1 cellular context compared by ENCODE assay signal in genomic region chr13:49956131-49956530, GRCh38.
TF ChIP-seq lines count a peak whose summit lies in the region.

No MANE protein-coding gene starts in this region.

TF ChIP-seq in K562, 482 proteins besides CTCF, POLR2A, EP300 and RAD21:
- TF ChIP-seq FOXM1 (IDR thresholded peaks at IDR 0.05; ENCODE audit: low read depth) (no peak), FOXM1 (CRISPR knock-in tag; IDR thresholded peaks at IDR 0.05; ENCODE audit: low read depth) (no peak), PCBP1 (IDR thresholded peaks at IDR 0.05; ENCODE audit: low read depth, low read length, poor library complexity, severe bottlenecking) (no peak), SNAPC5 (CRISPR knock-in tag; IDR thresholded peaks at IDR 0.05) (no peak), ZNF263 (CRISPR knock-in tag; IDR thresholded peaks at IDR 0.05; ENCODE audit: borderline replicate concordance) (0 out of 2 replicates have a peak, but pooled peaks have one; percentile 49), PML (IDR thresholded peaks at IDR 0.05; ENCODE audit: low read length) (no peak), GTF3C2 (IDR thresholded peaks at IDR 0.05; ENCODE audit: borderline replicate concordance, extremely low read depth, insufficient read length) (no peak), FOS (IDR thresholded peaks at IDR 0.05; ENCODE audit: extremely low read depth, insufficient read length) (no peak), CSDE1 (IDR thresholded peaks at IDR 0.05) (no peak)
